27 cellular contexts compared by ENCODE assay signal in genomic region chr2:152283392-152283791, GRCh38.
"Had no signal": no experiment of that assay in that cellular context is flagged by ENCODE, and none has a peak within 500 bp of the region (broad histone marks: within the 10 kb centered on the region; RNA-seq: fewer than 3 reads in every experiment).

No MANE protein-coding gene starts in this region.

- H3K4me1 ChIP-seq: neural progenitor cell, parathyroid adenoma, psoas muscle, right lobe of liver, sigmoid colon, suprapubic skin, testis, tibial artery, transverse colon, upper lobe of right lung, uterus had no signal

- H3K4me3 ChIP-seq: neural progenitor cell, ovary, psoas muscle, right lobe of liver, sigmoid colon, suprapubic skin, testis, tibial artery, transverse colon, upper lobe of right lung, uterus had no signal

- H3K27ac ChIP-seq: neural progenitor cell, ovary, parathyroid adenoma, psoas muscle, right lobe of liver, sigmoid colon, suprapubic skin, testis, tibial artery, transverse colon, upper lobe of right lung, uterus had no signal

- DNase-seq: natural killer cell; occipital lobe; ovary; posterior cingulate gyrus; psoas muscle; right cardiac atrium; right lobe of liver; sigmoid colon; small intestine; stimulated activated CD4-positive, alpha-beta T cell treated with anti-CD3 and anti-CD28 coated beads, Interleukin-12 subunit alpha, Interleukin-12 subunit beta, amount 100 ng/mL, for 4 hours; stimulated activated CD4-positive, alpha-beta T cell treated with anti-CD3 and anti-CD28 coated beads, Interleukin-1b, Interleukin-23, amount 100 ng/mL, for 48 hours; stimulated activated CD4-positive, alpha-beta T cell treated with anti-CD3 and anti-CD28 coated beads, Interleukin-4, amount 100 ng/mL, for 1 hour; stimulated activated CD4-positive, alpha-beta T cell treated with anti-CD3 and anti-CD28 coated beads, Interleukin-4, amount 100 ng/mL, for 4 hours; stimulated activated CD8-positive, alpha-beta memory T cell treated with anti-CD3 and anti-CD28 coated beads, Interleukin-4, amount 100 ng/mL, for 48 hours; stimulated activated naive CD4-positive, alpha-beta T cell; stimulated activated naive CD8-positive, alpha-beta T cell treated with anti-CD3 and anti-CD28 coated beads, Interleukin-15, amount 100 ng/mL, for 72 hours; stimulated activated naive CD8-positive, alpha-beta T cell treated with anti-CD3 and anti-CD28 coated beads, Interleukin-15, Interleukin-2, amounts not matched to agents 100 U/mL and 50 U/mL, for 24 hours; substantia nigra; testis; tibial artery; transverse colon; upper lobe of right lung; uterus had no signal

- H3K36me3 ChIP-seq: neural progenitor cell, ovary, right lobe of liver, sigmoid colon, suprapubic skin, tibial artery, transverse colon, upper lobe of right lung, uterus had no signal

- FAIRE-seq: small intestine had no signal

- ATAC-seq: natural killer cell; psoas muscle; right cardiac atrium; right lobe of liver; stimulated activated memory B cell treated with anti-CD40 and anti-IgM and Interleukin-4, amounts not matched to agents 10 μg/mL and 1 μg/mL and 100 μg/mL, for 72 hours; stimulated activated naive CD8-positive, alpha-beta T cell treated with anti-CD3 and anti-CD28 coated beads, Interleukin-15, amount 100 ng/mL, for 72 hours; stimulated activated naive CD8-positive, alpha-beta T cell treated with anti-CD3 and anti-CD28 coated beads, Interleukin-15, Interleukin-2, amounts not matched to agents 100 U/mL and 50 U/mL, for 24 hours had no signal

- H3K27me3 ChIP-seq: neural progenitor cell, ovary, right lobe of liver, sigmoid colon, suprapubic skin, testis, tibial artery, transverse colon, upper lobe of right lung, uterus had no signal
